29 cellular contexts compared by ENCODE assay signal in genomic region chr14:36442824-36443241, GRCh38.
A peak's percentile ranks its signal among the peaks of the same experiment; 100 is the strongest.
DNase-seq lines count a peak whose midpoint lies in the region; ATAC-seq, FAIRE-seq and TF ChIP-seq lines count a peak whose summit lies in the region.
"Had no signal": no experiment of that assay in that cellular context is flagged by ENCODE, and none has a peak within 500 bp of the region (broad histone marks: within the 10 kb centered on the region; RNA-seq: fewer than 3 reads in every experiment).

No MANE protein-coding gene starts in this region.

- no peak overlapping the region for H3K4me2 ChIP-seq in mesendoderm (ENCODE audit: low read length)

- WGBS in mesendoderm (ENCODE audit: extremely low coverage, insufficient coverage, low lambda C conversion rate) = no CpG with 5 or more reads among the region's 4 CpGs

- peak; percentile 79 for FAIRE-seq in bronchial epithelial cell (lab: Jason Lieb, UNC)
- FAIRE-seq: GM19239, small intestine had no signal

- no peaks in the 10 kb centered on the region for H3K79me1 ChIP-seq in mesendoderm (ENCODE audit: low read length)

- ATAC-seq in GM21367 (IDR thresholded peaks at IDR 0.05; ENCODE audit: unreplicated experiment) = no peak
- ATAC-seq: activated CD8-positive, alpha-beta T cell treated with anti-CD3 and anti-CD28 coated beads for 36 hours; activated T-helper 17 cell treated with anti-CD3 and anti-CD28 coated beads, Interleukin-2, amount 50 U/mL, for 72 hours; CD8-positive, alpha-beta T cell; left ventricle myocardium superior; SK-N-SH treated with all-trans-retinoic acid at 6 μM for 48 hours; upper lobe of right lung had no signal

- TF ChIP-seq CTCF in bronchial epithelial cell (IDR thresholded peaks at IDR 0.05; ENCODE audit: insufficient read depth, low read length, severe bottlenecking) (no peak), brain microvascular endothelial cell (IDR thresholded peaks at IDR 0.05; ENCODE audit: low read depth, low read length, missing control alignments) (no peak)

- no peak overlapping the region for H3K23ac ChIP-seq in mesendoderm (ENCODE audit: low read length)

- H3K56ac ChIP-seq in mesendoderm (ENCODE audit: low read length) = no peak overlapping the region

- H3K18ac ChIP-seq in mesendoderm (ENCODE audit: low read length) = no peak overlapping the region

- H3K27me3 ChIP-seq in H7 (ENCODE audit: control insufficient read depth, insufficient read depth, low read length) (peaks cover 4% of the 10 kb centered on the region; the same call in 1 of the 2 replicates), bronchial epithelial cell (ENCODE audit: control insufficient read depth, insufficient read depth, low read length) (no peaks in the 10 kb centered on the region), mesendoderm (ENCODE audit: insufficient read depth, low read length, poor library complexity) (no peaks in the 10 kb centered on the region), brain microvascular endothelial cell (replicated peaks) (no peaks in the 10 kb centered on the region)
- H3K27me3 ChIP-seq: upper lobe of right lung had no signal

- H2AK5ac ChIP-seq in mesendoderm (ENCODE audit: low read length) = no peak overlapping the region

- no peak overlapping the region for H3K9ac ChIP-seq in mesendoderm (ENCODE audit: low read length)

- H2BK120ac ChIP-seq in mesendoderm (ENCODE audit: low read depth, low read length) = no peak overlapping the region

- no peaks in the 10 kb centered on the region for H3K79me2 ChIP-seq in mesendoderm (ENCODE audit: control insufficient read depth, insufficient read depth, low read length)

- H2BK5ac ChIP-seq in mesendoderm (ENCODE audit: low read length) = no peak overlapping the region

- DNase-seq in H7 (peak; percentile 53), NCI-H2081 treated with DMSO at 0.1 percent for 48 hours (lab: John Stamatoyannopoulos, UW) (peak; percentile 85), bronchial epithelial cell (ENCODE audit: low read depth) (no peak), mesendoderm (peak; percentile 30), brain microvascular endothelial cell (no peak)
- no peak for DNase-seq in stimulated activated CD4-positive, alpha-beta T cell treated with anti-CD3 and anti-CD28 coated beads, Interleukin-2, amount 100 ng/mL, for 48 hours
- DNase-seq in stimulated activated CD8-positive, alpha-beta memory T cell treated with anti-CD3 and anti-CD28 coated beads, Interleukin-4, amount 100 ng/mL, for 48 hours = no peak
- DNase-seq: activated CD4-positive, alpha-beta T cell treated with anti-CD3 and anti-CD28 coated beads for 1 hour; activated CD8-positive, alpha-beta T cell treated with anti-CD3 and anti-CD28 coated beads for 36 hours; amygdala; CD8-positive, alpha-beta T cell; cortex of kidney; esophagus squamous epithelium; foreskin melanocyte; GDM1; Karpas-422; left ventricle myocardium superior; NCI-H1694; NCI-H82; occipital lobe; OCI-M1; small intestine; stimulated activated CD4-positive, alpha-beta T cell treated with anti-CD3 and anti-CD28 coated beads, Interleukin-1b, Interleukin-23, amount 100 ng/mL, for 48 hours; T-helper 2 cell; upper lobe of right lung had no signal

- no peak overlapping the region for H4K5ac ChIP-seq in mesendoderm (ENCODE audit: low read length)

- no peak overlapping the region for H4K8ac ChIP-seq in mesendoderm (ENCODE audit: low read depth, low read length)

- no peak overlapping the region for H2BK15ac ChIP-seq in mesendoderm (replicated peaks; ENCODE audit: low read depth)

- H3K36me3 ChIP-seq in H7 (replicated peaks; ENCODE audit: control insufficient read depth, insufficient read depth, low read length) (no peaks in the 10 kb centered on the region), bronchial epithelial cell (ENCODE audit: control insufficient read depth, insufficient read depth, low read length) (no peaks in the 10 kb centered on the region), mesendoderm (ENCODE audit: control insufficient read depth, insufficient read depth, low read length) (no peaks in the 10 kb centered on the region), brain microvascular endothelial cell (replicated peaks) (no peaks in the 10 kb centered on the region)
- H3K36me3 ChIP-seq: esophagus squamous epithelium, upper lobe of right lung had no signal

- in situ Hi-C loops in brain microvascular endothelial cell (cut with HindIII; ENCODE audit: low pct_ligation_motif_present, low sequenced_read_pairs) = no loop called here

- peaks cover 7% of the 10 kb centered on the region for H3K4me1 ChIP-seq in mesendoderm (ENCODE audit: control insufficient read depth, low read depth, low read length)
- H3K4me1 ChIP-seq: esophagus squamous epithelium, upper lobe of right lung had no signal

- no peak overlapping the region for H3K4ac ChIP-seq in mesendoderm (ENCODE audit: low read depth, low read length)

- no peak overlapping the region for H3K27ac ChIP-seq in mesendoderm (ENCODE audit: low read depth, low read length)
- no peak overlapping the region for H3K27ac ChIP-seq in brain microvascular endothelial cell
- H3K27ac ChIP-seq: esophagus squamous epithelium, upper lobe of right lung had no signal

- no peak overlapping the region for H3K4me3 ChIP-seq in H7 (ENCODE audit: insufficient read depth, low read depth, low read length)
- no peak overlapping the region for H3K4me3 ChIP-seq in bronchial epithelial cell (ENCODE audit: low read depth, low read length)
- H3K4me3 ChIP-seq in mesendoderm (ENCODE audit: low read length) = no peak overlapping the region
- H3K4me3 ChIP-seq in brain microvascular endothelial cell (ENCODE audit: low read depth, low read length) = no peak overlapping the region
- H3K4me3 ChIP-seq: esophagus squamous epithelium, upper lobe of right lung had no signal

Comparison
In these comparisons a context has a peak if more than half of its experiments do, and no peak if none do; other contexts are left out.
1. DNase-seq: peak in H7 (single experiment), NCI-H2081 treated with DMSO at 0.1 percent for 48 hours (single experiment) and mesendoderm (single experiment); none in bronchial epithelial cell (single experiment), stimulated activated CD4-positive, alpha-beta T cell treated with anti-CD3 and anti-CD28 coated beads, Interleukin-2, amount 100 ng/mL, for 48 hours (0 of 2), brain microvascular endothelial cell (single experiment) and stimulated activated CD8-positive, alpha-beta memory T cell treated with anti-CD3 and anti-CD28 coated beads, Interleukin-4, amount 100 ng/mL, for 48 hours (single experiment).